20 cellular contexts compared by ENCODE assay signal in genomic region chr7:107046511-107047259, GRCh38. TPM values are rescaled to one million over a fixed set of nuclear protein-coding genes. Genes with fewer than 3 reads are reported as not detected.
DNase-seq lines count a peak whose midpoint lies in the region; ATAC-seq and TF ChIP-seq lines count a peak whose summit lies in the region.
"Had no signal": no experiment of that assay in that cellular context is flagged by ENCODE, and none has a peak within 500 bp of the region (broad histone marks: within the 10 kb centered on the region; RNA-seq: fewer than 3 reads in every experiment).

No MANE protein-coding gene starts in this region.

- TF ChIP-seq CTCF in heart right ventricle (IDR thresholded peaks at IDR 0.05) (no peak), adrenal gland (IDR thresholded peaks at IDR 0.05) (no peak), lower lobe of right lung (IDR thresholded peaks at IDR 0.05) (no peak)

- no peak for TF ChIP-seq POLR2A in adrenal gland (IDR thresholded peaks at IDR 0.05)

- H3K4me3 ChIP-seq in right cardiac atrium (ENCODE audit: low read length): peak overlapping the region; percentile 91
- H3K4me3 ChIP-seq in heart right ventricle: peak overlapping the region in 2 of 10 donors; percentile 82 to 94
- peak overlapping the region in 2 of 4 donors; percentile 78 to 81 for H3K4me3 ChIP-seq in adrenal gland
- peak overlapping the region; percentile 77 to 89 for H3K4me3 ChIP-seq in muscle layer of duodenum (ENCODE audit: low read depth in 1 of 2, low read length in 2 of 2)
- H3K4me3 ChIP-seq in lower lobe of right lung: no peak overlapping the region
- H3K4me3 ChIP-seq: body of pancreas had no signal

- ATAC-seq in right cardiac atrium: no peak
- ATAC-seq in heart right ventricle: no peak
- ATAC-seq in lower lobe of right lung: no peak
- no peak for ATAC-seq in GM19395 (IDR thresholded peaks at IDR 0.05; ENCODE audit: unreplicated experiment)
- ATAC-seq: heart left ventricle, left lobe of liver had no signal

- H3K27ac ChIP-seq in right cardiac atrium (ENCODE audit: low read length) (no peak overlapping the region), heart right ventricle (no peak overlapping the region), adrenal gland (peak overlapping the region in 3 of 5 donors; percentile 60 to 89 (median 72)), muscle layer of duodenum (ENCODE audit: low read length) (no peak overlapping the region), lower lobe of right lung (no peak overlapping the region)
- H3K27ac ChIP-seq: C4-2B, heart left ventricle, right atrium auricular region had no signal

- DNase-seq in right cardiac atrium (no peak), heart right ventricle (no peak), adrenal gland (no peak), 8988T (no peak), lower lobe of right lung (no peak), T1000 (lab: John Stamatoyannopoulos, UW) (no peak)
- DNase-seq: ACHN; activated CD4-positive, alpha-beta T cell treated with anti-CD3 and anti-CD28 coated beads, Interleukin-2, amount 10 ng/mL, durations not matched to agents 7 days and 5 days; activated CD8-positive, alpha-beta memory T cell treated with anti-CD3 and anti-CD28 coated beads, Interleukin-2, amount 50 U/mL, for 48 hours; activated naive CD8-positive, alpha-beta T cell treated with anti-CD3 and anti-CD28 coated beads, Interleukin-2, amount 10 ng/mL, durations not matched to agents 7 days and 5 days; body of pancreas; endodermal cell; heart left ventricle; occipital lobe; stimulated activated CD4-positive, alpha-beta T cell treated with anti-CD3 and anti-CD28 coated beads, Interleukin-15, amount 100 ng/mL, for 24 hours had no signal

- WGBS in right cardiac atrium: 74% methylated on average over 6 of the region's 6 CpGs
- 76 to 78% methylated on average over 6 of the region's 6 CpGs for WGBS in heart right ventricle, 2 donors
- 47 to 50% (median 48%) methylated on average over 6 of the region's 6 CpGs for WGBS in adrenal gland, 4 donors

- H3K9me3 ChIP-seq in right cardiac atrium (ENCODE audit: control insufficient read depth, low read length) (no peaks in the 10 kb centered on the region), heart right ventricle (peaks cover 0 to 3% (median 0%) of the 10 kb centered on the region in 11 donors), adrenal gland (replicated peaks in 1 of 3) (no peaks in the 10 kb centered on the region), muscle layer of duodenum (ENCODE audit: control insufficient read depth in 1 of 2, low read length in 2 of 2) (no peaks in the 10 kb centered on the region), lower lobe of right lung (no peaks in the 10 kb centered on the region)
- H3K9me3 ChIP-seq: body of pancreas, right atrium auricular region had no signal

- H3K27me3 ChIP-seq in right cardiac atrium (ENCODE audit: control insufficient read depth, insufficient read depth) (no peaks in the 10 kb centered on the region), heart right ventricle (peaks cover 0 to 8% (median 0%) of the 10 kb centered on the region in 7 donors), adrenal gland (no peaks in the 10 kb centered on the region), muscle layer of duodenum (ENCODE audit: low read depth, low read length) (peaks cover 4% of the 10 kb centered on the region), lower lobe of right lung (ENCODE audit: low read depth) (peaks cover 5% of the 10 kb centered on the region)
- H3K27me3 ChIP-seq: body of pancreas, heart left ventricle, right atrium auricular region had no signal

- intact Hi-C loops in right cardiac atrium (cut with DNase I): no loop called here
- intact Hi-C loops in heart right ventricle (cut with DNase I): loop anchor here in 3 of 10 donors (10.0 kb wide), 4 partner anchors 62 to 102 kb away; no protein-coding TSS in a partner anchor
- intact Hi-C loops in adrenal gland (cut with DNase I): loop anchor here in 1 of 2 donors (10.0 kb wide), 1 partner anchor 98 kb away; no protein-coding TSS in a partner anchor
- intact Hi-C loops in lower lobe of right lung (cut with DNase I): no loop called here

- H3K36me3 ChIP-seq in heart right ventricle (no peaks in the 10 kb centered on the region), adrenal gland (replicated peaks in 1 of 2) (no peaks in the 10 kb centered on the region), muscle layer of duodenum (ENCODE audit: control insufficient read depth in 1 of 2, insufficient read depth in 2 of 2, low read length in 2 of 2) (no peaks in the 10 kb centered on the region), lower lobe of right lung (no peaks in the 10 kb centered on the region)
- H3K36me3 ChIP-seq: heart left ventricle, right atrium auricular region had no signal

- peaks cover 2% of the 10 kb centered on the region for H3K4me1 ChIP-seq in right cardiac atrium (ENCODE audit: control insufficient read depth, insufficient read depth, low read length)
- H3K4me1 ChIP-seq in heart right ventricle: peaks cover 0 to 28% (median 18%) of the 10 kb centered on the region in 9 donors
- H3K4me1 ChIP-seq in adrenal gland (replicated peaks in 1 of 2): peaks cover 19 to 49% of the 10 kb centered on the region in 2 donors
- peaks cover 3 to 20% of the 10 kb centered on the region in 2 donors for H3K4me1 ChIP-seq in muscle layer of duodenum (ENCODE audit: control insufficient read depth in 1 of 2, insufficient read depth in 2 of 2, low read length in 2 of 2)
- peaks cover 15% of the 10 kb centered on the region for H3K4me1 ChIP-seq in lower lobe of right lung

RNA-seq across cellular contexts. Expression of gene PRKAR2B, which starts 2.2 kb away (rescaled TPM):
- total RNA-seq in right cardiac atrium: 10 to 100 TPM; 42.0 to 57.8 (median 49.3) TPM
- polyA plus RNA-seq in right cardiac atrium: 32.3 TPM
- total RNA-seq in heart right ventricle: 10 to 100 TPM; 18.8 to 42.5 (median 24.9) TPM
- polyA plus RNA-seq in heart right ventricle: 1 to 10 TPM; 5.4 to 8.2 TPM
- 100 to 1,000 TPM in 3 of 8 donors, 10 to 100 TPM in 5; 58.2 to 145 (median 82.9) TPM for total RNA-seq in adrenal gland
- polyA plus RNA-seq in adrenal gland: 100 to 1,000 TPM in 1 of 3 donors, 10 to 100 TPM in 2; 30.4 to 212 (median 54.5) TPM
- 10.3 TPM for total RNA-seq in lower lobe of right lung

Comparison
In these comparisons a context has a peak if more than half of its experiments do, and no peak if none do; other contexts are left out.
1. H3K27ac ChIP-seq: peak in adrenal gland (3 of 5); none in right cardiac atrium (single experiment), heart right ventricle (0 of 10), muscle layer of duodenum (single experiment) and lower lobe of right lung (single experiment).